Comparison of ENCODE assay signal across 1 cellular context in genomic region chr5:177455036-177455660, GRCh38.
TF ChIP-seq lines count a peak whose summit lies in the region.

No MANE protein-coding gene starts in this region.

TF ChIP-seq in HepG2, 621 proteins besides CTCF, POLR2A, EP300 and RAD21 (continued from another document and continues in another):
- TF ChIP-seq HINFP (CRISPR knock-in tag; IDR thresholded peaks at IDR 0.05; ENCODE audit: low read depth) (peak; percentile 63; the same call in 1 of the 2 replicates), ZBTB21 (CRISPR knock-in tag; IDR thresholded peaks at IDR 0.05) (peak; percentile 54; the same call in 1 of the 2 replicates), FLYWCH1 (CRISPR knock-in tag; IDR thresholded peaks at IDR 0.05) (no peak), ZBTB4 (CRISPR knock-in tag; IDR thresholded peaks at IDR 0.05; ENCODE audit: borderline replicate concordance) (no peak), LBX2 (CRISPR knock-in tag; IDR thresholded peaks at IDR 0.05; ENCODE audit: borderline replicate concordance) (0 out of 2 replicates have a peak, but pooled peaks have one; percentile 63), RBM39 (IDR thresholded peaks at IDR 0.05; ENCODE audit: low read depth, low read length, poor library complexity, severe bottlenecking) (no peak), SMAD3 (CRISPR knock-in tag; IDR thresholded peaks at IDR 0.05) (0 out of 2 replicates have a peak, but pooled peaks have one; percentile 30), ZNF44 (CRISPR knock-in tag; IDR thresholded peaks at IDR 0.05) (0 out of 2 replicates have a peak, but pooled peaks have one; percentile 15), TBX3 (IDR thresholded peaks at IDR 0.05; ENCODE audit: borderline replicate concordance) (no peak), ARNT2 (CRISPR knock-in tag; IDR thresholded peaks at IDR 0.05; ENCODE audit: low read depth) (peak; percentile 95), IRF2 (CRISPR knock-in tag; IDR thresholded peaks at IDR 0.05) (peak; percentile 59; the same call in 1 of the 2 replicates), PATZ1 (CRISPR knock-in tag; IDR thresholded peaks at IDR 0.05) (peak; percentile 52; the same call in 1 of the 2 replicates), IRF1 (CRISPR knock-in tag; IDR thresholded peaks at IDR 0.05; ENCODE audit: low read depth) (no peak), HNRNPK (IDR thresholded peaks at IDR 0.05; ENCODE audit: low read depth, low read length, poor library complexity, severe bottlenecking) (peak; percentile 12), SIX4 (CRISPR knock-in tag; IDR thresholded peaks at IDR 0.05) (no peak; the same call in 1 of the 2 replicates), CREM (IDR thresholded peaks at IDR 0.05) (no peak), CREM (CRISPR knock-in tag; IDR thresholded peaks at IDR 0.05) (no peak), TFE3 (CRISPR knock-in tag; IDR thresholded peaks at IDR 0.05) (no peak), KLF12 (CRISPR knock-in tag; IDR thresholded peaks at IDR 0.05; ENCODE audit: borderline replicate concordance) (no peak), ZNF136 (CRISPR knock-in tag; IDR thresholded peaks at IDR 0.05; ENCODE audit: low read depth) (0 out of 2 replicates have a peak, but pooled peaks have one; percentile 68), ZNF879 (CRISPR knock-in tag; IDR thresholded peaks at IDR 0.05) (no peak), ZGPAT (CRISPR knock-in tag; IDR thresholded peaks at IDR 0.05) (peak; percentile 85; the same call in 1 of the 2 replicates), ZNF333 (CRISPR knock-in tag; IDR thresholded peaks at IDR 0.05; ENCODE audit: borderline replicate concordance) (peak; percentile 54; the same call in 1 of the 2 replicates), ZBTB3 (CRISPR knock-in tag; IDR thresholded peaks at IDR 0.05; ENCODE audit: borderline replicate concordance, low read depth) (0 out of 2 replicates have a peak, but pooled peaks have one; percentile 1), ETS1 (CRISPR knock-in tag; IDR thresholded peaks at IDR 0.05) (no peak), ZNF18 (CRISPR knock-in tag; IDR thresholded peaks at IDR 0.05; ENCODE audit: insufficient replicate concordance) (no peak), ATF5 (CRISPR knock-in tag; IDR thresholded peaks at IDR 0.05; ENCODE audit: low read depth) (peak; percentile 73; the same call in 1 of the 2 replicates), ZNF549 (CRISPR knock-in tag; IDR thresholded peaks at IDR 0.05) (no peak), NFKB2 (CRISPR knock-in tag; IDR thresholded peaks at IDR 0.05; ENCODE audit: borderline replicate concordance) (peak; percentile 36; the same call in 1 of the 2 replicates), ZMYM3 (CRISPR knock-in tag; IDR thresholded peaks at IDR 0.05) (no peak), ZNF446 (CRISPR knock-in tag; IDR thresholded peaks at IDR 0.05) (peak; percentile 94), ELK4 (CRISPR knock-in tag; IDR thresholded peaks at IDR 0.05; ENCODE audit: borderline replicate concordance) (peak; percentile 95; the same call in 1 of the 2 replicates), CEBPG (CRISPR knock-in tag; IDR thresholded peaks at IDR 0.05) (no peak), SP140L (CRISPR knock-in tag; IDR thresholded peaks at IDR 0.05; ENCODE audit: borderline replicate concordance) (no peak), RFX1 (IDR thresholded peaks at IDR 0.05) (no peak), ZNF687 (CRISPR knock-in tag; IDR thresholded peaks at IDR 0.05) (peak; percentile 91), SALL1 (CRISPR knock-in tag; IDR thresholded peaks at IDR 0.05) (peak; percentile 54), REL (CRISPR knock-in tag; conservative IDR thresholded peaks at IDR 0.05) (no peak)
